27 cellular contexts compared by ENCODE assay signal in the genomic region with DNA sequence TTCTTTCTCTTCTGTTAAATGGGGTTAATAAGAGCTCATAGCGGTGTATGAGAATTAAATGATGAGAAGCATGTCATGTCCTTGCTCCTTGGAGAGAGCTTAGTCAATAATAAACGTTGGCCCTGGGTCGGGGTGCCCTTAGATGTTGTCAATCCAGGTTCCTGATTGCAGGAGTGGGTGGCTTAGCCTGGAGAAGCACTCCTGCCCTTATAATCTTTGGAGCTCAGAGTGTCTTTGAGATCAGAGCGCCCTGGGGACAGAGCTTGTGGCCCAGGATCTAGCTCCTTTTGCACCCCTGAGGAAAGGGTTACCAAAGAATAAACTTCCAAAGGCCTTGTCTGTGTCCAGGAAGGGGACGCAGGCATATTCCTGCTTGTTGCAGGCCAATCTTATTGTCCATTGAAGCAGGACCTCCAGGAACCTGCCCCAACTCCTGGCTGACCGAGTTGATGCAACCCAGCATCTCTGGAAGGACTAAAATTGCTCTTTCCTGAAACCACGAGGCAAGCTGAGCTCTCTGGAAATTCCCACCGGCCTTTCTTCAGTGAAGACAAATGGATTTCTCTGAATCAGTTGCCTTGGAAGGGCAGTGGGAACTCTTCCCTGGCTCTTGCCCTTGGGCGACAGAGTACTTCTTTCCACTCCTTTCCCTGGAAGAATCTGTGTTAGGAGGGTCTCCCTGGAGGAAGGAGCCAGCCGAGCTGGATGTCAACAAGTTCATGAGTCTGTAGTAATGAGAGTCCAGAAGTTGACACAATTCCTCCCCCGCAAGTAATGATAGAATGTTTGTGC. TPM values are rescaled to one million over a fixed set of nuclear protein-coding genes. Genes with fewer than 3 reads are reported as not detected.
"Had no signal": no experiment of that assay in that cellular context is flagged by ENCODE, and none has a peak within 500 bp of the region (broad histone marks: within the 10 kb centered on the region; RNA-seq: fewer than 3 reads in every experiment).

No MANE protein-coding gene starts in this region.

- H3K27ac Mint-ChIP-seq: activated naive CD8-positive, alpha-beta T cell treated with anti-CD3 and anti-CD28 coated beads for 36 hours; activated T-helper 17 cell treated with anti-CD3 and anti-CD28 coated beads, Interleukin-2, amount 50 U/mL, for 72 hours; nephron progenitor cell; stimulated activated effector memory CD8-positive, alpha-beta T cell treated with anti-CD3 and anti-CD28 coated beads, Interleukin-12 subunit alpha, Interleukin-12 subunit beta, amount 100 ng/mL, for 72 hours; T-cell had no signal

- H3K4me1 Mint-ChIP-seq: activated naive CD8-positive, alpha-beta T cell treated with anti-CD3 and anti-CD28 coated beads for 36 hours; activated T-helper 17 cell treated with anti-CD3 and anti-CD28 coated beads, Interleukin-2, amount 50 U/mL, for 72 hours; stimulated activated effector memory CD8-positive, alpha-beta T cell treated with anti-CD3 and anti-CD28 coated beads, Interleukin-12 subunit alpha, Interleukin-12 subunit beta, amount 100 ng/mL, for 72 hours had no signal

- DNase-seq: activated CD4-positive, alpha-beta T cell treated with anti-CD3 and anti-CD28 coated beads, Interleukin-2, amount 50 U/mL, for 1 hour; activated naive CD4-positive, alpha-beta T cell; activated naive CD8-positive, alpha-beta T cell treated with anti-CD3 and anti-CD28 coated beads for 36 hours; amniotic stem cell; dorsolateral prefrontal cortex; erythroblast; gastrocnemius medialis; heart right ventricle; mesendoderm; nephron progenitor cell; occipital lobe; stimulated activated CD4-positive, alpha-beta T cell treated with anti-CD3 and anti-CD28 coated beads, Interleukin-4, amount 100 ng/mL, for 24 hours; stomach; trophoblast cell had no signal

- H3K4me3 ChIP-seq: cardiac muscle cell, dorsolateral prefrontal cortex, gastrocnemius medialis, heart right ventricle, prostate gland, right atrium auricular region, skin epidermis, stomach had no signal

- H3K4me1 ChIP-seq: gastrocnemius medialis, prostate gland, right atrium auricular region had no signal

- H3K36me3 ChIP-seq: cardiac muscle cell, gastrocnemius medialis, heart right ventricle, prostate gland, right atrium auricular region, stomach had no signal

- H3K27ac ChIP-seq: cardiac muscle cell, dorsolateral prefrontal cortex, gastrocnemius medialis, heart right ventricle, prostate gland, right atrium auricular region, stomach had no signal

- ATAC-seq: activated T-helper 17 cell treated with anti-CD3 and anti-CD28 coated beads, Interleukin-2, amount 50 U/mL, for 72 hours; gastrocnemius medialis; heart right ventricle; SK-N-SH treated with all-trans-retinoic acid at 6 μM for 48 hours; stimulated activated effector memory CD8-positive, alpha-beta T cell treated with anti-CD3 and anti-CD28 coated beads, Interleukin-12 subunit alpha, Interleukin-12 subunit beta, amount 100 ng/mL, for 72 hours; T-cell had no signal

- H3K9me3 Mint-ChIP-seq: activated naive CD8-positive, alpha-beta T cell treated with anti-CD3 and anti-CD28 coated beads for 36 hours; activated T-helper 17 cell treated with anti-CD3 and anti-CD28 coated beads, Interleukin-2, amount 50 U/mL, for 72 hours; nephron progenitor cell; stimulated activated effector memory CD8-positive, alpha-beta T cell treated with anti-CD3 and anti-CD28 coated beads, Interleukin-12 subunit alpha, Interleukin-12 subunit beta, amount 100 ng/mL, for 72 hours; T-cell had no signal

- FAIRE-seq: colon, endometrium had no signal

- H3K27me3 ChIP-seq: cardiac muscle cell, gastrocnemius medialis, right atrium auricular region, stomach had no signal

- H3K9me3 ChIP-seq: gastrocnemius medialis, heart right ventricle, prostate gland, right atrium auricular region, stomach had no signal

- H3K4me3 Mint-ChIP-seq: activated naive CD8-positive, alpha-beta T cell treated with anti-CD3 and anti-CD28 coated beads for 36 hours; activated T-helper 17 cell treated with anti-CD3 and anti-CD28 coated beads, Interleukin-2, amount 50 U/mL, for 72 hours; nephron progenitor cell; stimulated activated effector memory CD8-positive, alpha-beta T cell treated with anti-CD3 and anti-CD28 coated beads, Interleukin-12 subunit alpha, Interleukin-12 subunit beta, amount 100 ng/mL, for 72 hours; T-cell had no signal

- H3K36me3 Mint-ChIP-seq: activated naive CD8-positive, alpha-beta T cell treated with anti-CD3 and anti-CD28 coated beads for 36 hours; stimulated activated effector memory CD8-positive, alpha-beta T cell treated with anti-CD3 and anti-CD28 coated beads, Interleukin-12 subunit alpha, Interleukin-12 subunit beta, amount 100 ng/mL, for 72 hours; T-cell had no signal

RNA-seq across cellular contexts. Expression of a gene that starts 6.4 kb away (rescaled TPM):
- total RNA-seq: activated CD8-positive, alpha-beta memory T cell treated with anti-CD3 and anti-CD28 coated beads for 36 hours; activated naive CD8-positive, alpha-beta T cell treated with anti-CD3 and anti-CD28 coated beads for 36 hours; activated T-helper 17 cell treated with anti-CD3 and anti-CD28 coated beads, Interleukin-2, amount 50 U/mL, for 72 hours; cardiac muscle cell; heart right ventricle; lower leg skin; right atrium auricular region; temporal lobe had no signal

RNA-seq across cellular contexts. Expression of a gene that starts 14.6 kb away (rescaled TPM):
- total RNA-seq: activated CD8-positive, alpha-beta memory T cell treated with anti-CD3 and anti-CD28 coated beads for 36 hours; activated naive CD8-positive, alpha-beta T cell treated with anti-CD3 and anti-CD28 coated beads for 36 hours; activated T-helper 17 cell treated with anti-CD3 and anti-CD28 coated beads, Interleukin-2, amount 50 U/mL, for 72 hours; gastrocnemius medialis; right atrium auricular region had no signal
- polyA plus RNA-seq: heart right ventricle had no signal
